Comparison of ENCODE assay signal across 8 cellular contexts in genomic region chr6:157990321-157991066, GRCh38.
DNase-seq lines count a peak whose midpoint lies in the region; ATAC-seq and TF ChIP-seq lines count a peak whose summit lies in the region.

No MANE protein-coding gene starts in this region.

- H3K27me3 ChIP-seq in OCI-LY1 (ENCODE audit: insufficient read depth, low read length) (no peaks in the 10 kb centered on the region), WERI-Rb-1 (ENCODE audit: insufficient read depth, low read depth, severe bottlenecking) (no peaks in the 10 kb centered on the region)

- H2AFZ ChIP-seq in OCI-LY1 (ENCODE audit: low read length) = no peak overlapping the region

- no peaks in the 10 kb centered on the region for H3K79me2 ChIP-seq in OCI-LY1 (ENCODE audit: insufficient read depth, low read length)

- H3K9me3 ChIP-seq in OCI-LY1 (ENCODE audit: low read length) = no peaks in the 10 kb centered on the region
- no peaks in the 10 kb centered on the region for H3K9me3 ChIP-seq in WERI-Rb-1 (ENCODE audit: severe bottlenecking)

- H3K4me1 ChIP-seq in OCI-LY1 (ENCODE audit: insufficient read depth, low read length, severe bottlenecking) = peaks cover 3% of the 10 kb centered on the region

- no peak overlapping the region for H3K27ac ChIP-seq in OCI-LY1 (ENCODE audit: low read depth, low read length, poor library complexity, severe bottlenecking)
- H3K27ac ChIP-seq in WERI-Rb-1 = no peak overlapping the region

- H3K9me2 ChIP-seq in OCI-LY1 (ENCODE audit: low read depth, low read length) = no peaks in the 10 kb centered on the region

- H3K4me3 ChIP-seq in OCI-LY1 (ENCODE audit: low read depth, low read length, poor library complexity, severe bottlenecking) (no peak overlapping the region), WERI-Rb-1 (ENCODE audit: low read depth, low read length) (no peak overlapping the region)

- H3K9ac ChIP-seq in OCI-LY1 (ENCODE audit: low read length) = no peak overlapping the region

- TF ChIP-seq CTCF in OCI-LY1 (IDR thresholded peaks at IDR 0.05; ENCODE audit: low read length) (no peak), WERI-Rb-1 (IDR thresholded peaks at IDR 0.05; ENCODE audit: low read depth, low read length) (no peak)

- DNase-seq in ecto neural progenitor cell (ENCODE audit: low spot score) (peak; percentile 29), WERI-Rb-1 (no peak), NCI-H2196 treated with DMSO at 0.1 percent for 48 hours (lab: John Stamatoyannopoulos, UW; ENCODE audit: unreplicated experiment) (no peak)
- DNase-seq in stimulated activated CD4-positive, alpha-beta T cell treated with anti-CD3 and anti-CD28 coated beads, Interleukin-4, amount 100 ng/mL, for 24 hours = peak; percentile 32

- H3F3A ChIP-seq in OCI-LY1 (ENCODE audit: insufficient read depth, low read length) = no peaks in the 10 kb centered on the region

- peak overlapping the region; percentile 24; the same call in 1 of the 2 replicates for H3K4me2 ChIP-seq in OCI-LY1 (ENCODE audit: low read length)

- H4K20me1 ChIP-seq in OCI-LY1 (ENCODE audit: insufficient read depth, low read length) = no peaks in the 10 kb centered on the region

- ATAC-seq in GM21619 (IDR thresholded peaks at IDR 0.05; ENCODE audit: unreplicated experiment) (peak; percentile 60), HG03045 (IDR thresholded peaks at IDR 0.05; ENCODE audit: unreplicated experiment) (no peak), GM18870 (IDR thresholded peaks at IDR 0.05; ENCODE audit: unreplicated experiment) (no peak)

- H3K36me3 ChIP-seq in OCI-LY1 (ENCODE audit: insufficient read depth, low read length) = no peaks in the 10 kb centered on the region
- H3K36me3 ChIP-seq in WERI-Rb-1 = no peaks in the 10 kb centered on the region; the same call in 1 of the 2 replicates

Comparison
In these comparisons a context has a peak if more than half of its experiments do, and no peak if none do; other contexts are left out.
1. DNase-seq: peak in ecto neural progenitor cell (single experiment) and stimulated activated CD4-positive, alpha-beta T cell treated with anti-CD3 and anti-CD28 coated beads, Interleukin-4, amount 100 ng/mL, for 24 hours (single experiment); none in WERI-Rb-1 (single experiment) and NCI-H2196 treated with DMSO at 0.1 percent for 48 hours (single experiment).